ENCODE assay signal across 1 cellular context in genomic region chr1:89728381-89728780, GRCh38.
TF ChIP-seq lines count a peak whose summit lies in the region.

No MANE protein-coding gene starts in this region.

TF ChIP-seq in WTC11, 78 proteins besides CTCF, POLR2A, EP300 and RAD21 (continued from another document):
- TF ChIP-seq ZNF281 (CRISPR knock-in tag; IDR thresholded peaks at IDR 0.05): no peak
- TF ChIP-seq ZNF317 (CRISPR knock-in tag; IDR thresholded peaks at IDR 0.05; ENCODE audit: borderline replicate concordance, low read depth): no peak
- no peak for TF ChIP-seq ZNF219 (CRISPR knock-in tag; IDR thresholded peaks at IDR 0.05; ENCODE audit: borderline replicate concordance)
- TF ChIP-seq JAZF1 (CRISPR knock-in tag; IDR thresholded peaks at IDR 0.05): no peak
- TF ChIP-seq FOXJ3 (CRISPR knock-in tag; IDR thresholded peaks at IDR 0.05; ENCODE audit: borderline replicate concordance): no peak
- TF ChIP-seq ATF1 (CRISPR knock-in tag; IDR thresholded peaks at IDR 0.05): no peak
- TF ChIP-seq ZMAT4 (CRISPR knock-in tag; IDR thresholded peaks at IDR 0.05): no peak
- no peak for TF ChIP-seq TCF7 (CRISPR knock-in tag; IDR thresholded peaks at IDR 0.05; ENCODE audit: low read depth)
- TF ChIP-seq ATF6 (CRISPR knock-in tag; IDR thresholded peaks at IDR 0.05): no peak
- TF ChIP-seq ZNF138 (CRISPR knock-in tag; conservative IDR thresholded peaks at IDR 0.05): no peak
- no peak for TF ChIP-seq HMGA2 (CRISPR knock-in tag; IDR thresholded peaks at IDR 0.05)
